In the genomic region with DNA sequence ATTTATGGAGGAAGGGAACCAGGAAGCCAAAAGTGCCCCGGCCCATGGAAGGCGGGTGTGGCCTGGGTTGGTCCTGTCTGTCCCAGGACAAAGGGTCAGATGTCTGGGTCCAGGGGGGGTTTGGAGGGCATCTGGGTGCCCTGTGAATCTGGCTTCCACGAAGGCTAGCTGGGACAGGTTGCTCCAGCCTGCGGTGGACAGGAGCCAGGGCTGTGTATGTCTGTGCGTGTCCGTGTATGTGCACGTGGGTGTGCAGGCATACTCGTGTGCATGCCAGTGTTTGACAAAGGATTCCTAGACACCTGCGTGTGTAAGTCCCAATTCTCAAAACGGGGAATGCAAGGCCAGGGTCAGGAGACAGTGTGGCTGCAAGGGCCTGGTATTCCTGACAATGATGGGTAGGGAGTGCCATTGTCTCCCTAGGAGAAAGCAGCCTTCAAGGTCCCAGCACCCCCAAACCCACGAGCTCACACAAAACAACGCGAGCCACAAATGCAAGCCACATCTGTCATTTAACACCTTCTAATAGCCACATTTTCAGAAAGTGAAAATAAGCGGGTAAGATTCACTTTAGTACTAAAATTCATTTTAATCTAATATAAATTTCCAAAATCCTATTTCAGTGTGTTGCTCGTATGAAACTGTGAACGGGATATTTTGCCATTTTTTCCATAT, we compare ENCODE assay signal across 8 cellular contexts.
DNase-seq lines count a peak whose midpoint lies in the region; ATAC-seq and TF ChIP-seq lines count a peak whose summit lies in the region.

No MANE protein-coding gene starts in this region.

- no peaks in the 10 kb centered on the region for H3K4me1 Mint-ChIP-seq in glutamatergic neuron (ENCODE audit: low read depth, unreplicated experiment)

- TF ChIP-seq EP300 in SK-N-SH (IDR thresholded peaks at IDR 0.05; ENCODE audit: borderline replicate concordance in 1 of 2, low read depth in 1 of 2, low read length in 1 of 2): no peak

- H3K27ac ChIP-seq in SK-N-SH (ENCODE audit: low read depth in 2 of 2, low read length in 1 of 2) (peak overlapping the region; percentile 94 to 100), adrenal gland (peak overlapping the region; percentile 76 to 99 (median 98)), layer of hippocampus (ENCODE audit: low read depth, low read length) (peak overlapping the region; percentile 99), thymus (ENCODE audit: low read depth) (peak overlapping the region; percentile 3)

- H3K36me3 ChIP-seq in SK-N-SH (replicated peaks in 1 of 2; ENCODE audit: control insufficient read depth in 1 of 2, insufficient read depth in 2 of 2, low read length in 1 of 2): peaks cover 0 to 4% of the 10 kb centered on the region in 2 experiments
- H3K36me3 ChIP-seq in adrenal gland (replicated peaks in 1 of 2): no peaks in the 10 kb centered on the region
- H3K36me3 ChIP-seq in thymus (ENCODE audit: control insufficient read depth, insufficient read depth): peaks cover 3% of the 10 kb centered on the region

- intact Hi-C loops in adrenal gland (cut with DNase I): no loop called here

- no peaks in the 10 kb centered on the region for H4K20me1 ChIP-seq in SK-N-SH (ENCODE audit: insufficient read depth)

- H2AFZ ChIP-seq in SK-N-SH (ENCODE audit: low read depth): no peak overlapping the region

- H3K4me3 ChIP-seq in SK-N-SH (ENCODE audit: low read depth in 2 of 2, low read length in 1 of 2) (peak overlapping the region; percentile 67 to 68), adrenal gland (peak overlapping the region in 1 of 4 donors; percentile 78), thymus (ENCODE audit: low read length) (no peak overlapping the region)

- TF ChIP-seq CTCF in SK-N-SH (IDR thresholded peaks at IDR 0.05) (no peak), adrenal gland (IDR thresholded peaks at IDR 0.05) (no peak), glutamatergic neuron (IDR thresholded peaks at IDR 0.05; ENCODE audit: partially characterized antibody, unreplicated experiment) (no peak)

- H3K79me2 ChIP-seq in SK-N-SH (ENCODE audit: insufficient read depth): peaks cover 84% of the 10 kb centered on the region

- peak overlapping the region; percentile 97 for H3K9ac ChIP-seq in SK-N-SH

- H3K27me3 ChIP-seq in SK-N-SH (ENCODE audit: insufficient read depth) (no peaks in the 10 kb centered on the region), adrenal gland (no peaks in the 10 kb centered on the region), layer of hippocampus (ENCODE audit: control insufficient read depth, insufficient read depth, low read length) (no peaks in the 10 kb centered on the region), thymus (ENCODE audit: control insufficient read depth, insufficient read depth) (no peaks in the 10 kb centered on the region)

- 19% methylated on average over 10 of the region's 16 CpGs for WGBS in SK-N-SH (ENCODE audit: low lambda C conversion rate)
- WGBS in adrenal gland, 4 donors: 51 to 58% (median 57%) methylated on average over 16 of the region's 16 CpGs
- WGBS in thymus: 87% methylated on average over 16 of the region's 16 CpGs

- POLR2A ChIA-PET in SK-N-SH (lab: Yijun Ruan, JAX): interaction anchor here (0.6 to 8.1 kb wide), 11 partner anchors 9 to 48 kb away, joined by 3 to 63 read pairs (median 15); no protein-coding TSS in a partner anchor

- H3K9me3 ChIP-seq in SK-N-SH (no peaks in the 10 kb centered on the region), adrenal gland (replicated peaks in 1 of 3) (no peaks in the 10 kb centered on the region), thymus (ENCODE audit: control insufficient read depth) (peaks cover 1% of the 10 kb centered on the region)

- CTCF ChIA-PET in SK-N-SH (lab: Yijun Ruan, JAX): interaction anchor here (0.6 to 10.4 kb wide), 10 partner anchors 10 to 61 kb away, joined by 3 to 76 read pairs (median 6); no protein-coding TSS in a partner anchor

- peaks cover 55% of the 10 kb centered on the region for H3F3A ChIP-seq in SK-N-SH (replicated peaks; ENCODE audit: insufficient read depth)

- TF ChIP-seq POLR2A in adrenal gland (IDR thresholded peaks at IDR 0.05): no peak

- H3K27ac Mint-ChIP-seq in glutamatergic neuron (ENCODE audit: unreplicated experiment): no peak overlapping the region

- TF ChIP-seq RAD21 in SK-N-SH (IDR thresholded peaks at IDR 0.05; ENCODE audit: low read length): no peak

- ATAC-seq in SK-N-SH treated with all-trans-retinoic acid at 6 μM for 48 hours (no peak; the same call in 2 of the 3 replicates), GM21423 (IDR thresholded peaks at IDR 0.05; ENCODE audit: unreplicated experiment) (no peak)

- peak overlapping the region; percentile 98 for H3K4me2 ChIP-seq in SK-N-SH

- H3K27me3 Mint-ChIP-seq in glutamatergic neuron (ENCODE audit: unreplicated experiment): no peaks in the 10 kb centered on the region

- H3K36me3 Mint-ChIP-seq in glutamatergic neuron (ENCODE audit: unreplicated experiment): no peaks in the 10 kb centered on the region

- H3K4me1 ChIP-seq in SK-N-SH (ENCODE audit: control insufficient read depth in 1 of 2, insufficient read depth in 2 of 2, low read depth in 1 of 2, low read length in 1 of 2) (peaks cover 44 to 69% of the 10 kb centered on the region in 2 experiments), adrenal gland (replicated peaks in 1 of 2) (peaks cover 51 to 77% of the 10 kb centered on the region in 2 donors), thymus (ENCODE audit: control insufficient read depth, insufficient read depth, low read length) (peaks cover 7% of the 10 kb centered on the region)

- no peaks in the 10 kb centered on the region for H3K9me3 Mint-ChIP-seq in glutamatergic neuron (ENCODE audit: unreplicated experiment)

- H3K4me3 Mint-ChIP-seq in glutamatergic neuron (ENCODE audit: unreplicated experiment): no peak overlapping the region

- DNase-seq in SK-N-SH (peak; percentile 51), adrenal gland (peak in 4 of 7 donors; percentile 35 to 73 (median 48)), DMS79 (lab: John Stamatoyannopoulos, UW) (no peak), glutamatergic neuron (no peak)

- no peaks in the 10 kb centered on the region for H3K9me2 ChIP-seq in SK-N-SH

TF ChIP-seq in SK-N-SH, 30 proteins besides CTCF, POLR2A, EP300 and RAD21 (continues in another document):
- TF ChIP-seq FOSL2 (IDR thresholded peaks at IDR 0.05; ENCODE audit: borderline replicate concordance, low read depth) (no peak), YY1 (IDR thresholded peaks at IDR 0.05; ENCODE audit: low read depth) (no peak), SMC3 (IDR thresholded peaks at IDR 0.05; ENCODE audit: low read depth, low read length) (no peak), FOXJ3 (CRISPR knock-in tag; IDR thresholded peaks at IDR 0.05) (no peak), GATA2 (CRISPR knock-in tag; IDR thresholded peaks at IDR 0.05) (no peak), TEAD4 (IDR thresholded peaks at IDR 0.05; ENCODE audit: borderline replicate concordance, insufficient read depth) (no peak), MXI1 (IDR thresholded peaks at IDR 0.05; ENCODE audit: low read depth, low read length) (peak; percentile 43; the same call in 1 of the 2 replicates), EZH2phosphoT487 (IDR thresholded peaks at IDR 0.05; ENCODE audit: borderline replicate concordance, low read depth) (no peak)
- TF ChIP-seq, protein P1, sequence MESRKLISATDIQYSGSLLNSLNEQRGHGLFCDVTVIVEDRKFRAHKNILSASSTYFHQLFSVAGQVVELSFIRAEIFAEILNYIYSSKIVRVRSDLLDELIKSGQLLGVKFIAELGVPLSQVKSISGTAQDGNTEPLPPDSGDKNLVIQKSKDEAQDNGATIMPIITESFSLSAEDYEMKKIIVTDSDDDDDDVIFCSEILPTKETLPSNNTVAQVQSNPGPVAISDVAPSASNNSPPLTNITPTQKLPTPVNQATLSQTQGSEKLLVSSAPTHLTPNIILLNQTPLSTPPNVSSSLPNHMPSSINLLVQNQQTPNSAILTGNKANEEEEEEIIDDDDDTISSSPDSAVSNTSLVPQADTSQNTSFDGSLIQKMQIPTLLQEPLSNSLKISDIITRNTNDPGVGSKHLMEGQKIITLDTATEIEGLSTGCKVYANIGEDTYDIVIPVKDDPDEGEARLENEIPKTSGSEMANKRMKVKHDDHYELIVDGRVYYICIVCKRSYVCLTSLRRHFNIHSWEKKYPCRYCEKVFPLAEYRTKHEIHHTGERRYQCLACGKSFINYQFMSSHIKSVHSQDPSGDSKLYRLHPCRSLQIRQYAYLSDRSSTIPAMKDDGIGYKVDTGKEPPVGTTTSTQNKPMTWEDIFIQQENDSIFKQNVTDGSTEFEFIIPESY (IDR thresholded peaks at IDR 0.05; ENCODE audit: borderline replicate concordance, low read depth): no peak

TF ChIP-seq in SK-N-SH treated with all-trans-retinoic acid at 6 μM for 48 hours, 23 proteins besides CTCF, POLR2A, EP300 and RAD21:
- no peak for TF ChIP-seq ZNF70 (CRISPR knock-in tag; IDR thresholded peaks at IDR 0.05)
- no peak for TF ChIP-seq CSDC2 (CRISPR knock-in tag; IDR thresholded peaks at IDR 0.05)
- TF ChIP-seq, protein P2, sequence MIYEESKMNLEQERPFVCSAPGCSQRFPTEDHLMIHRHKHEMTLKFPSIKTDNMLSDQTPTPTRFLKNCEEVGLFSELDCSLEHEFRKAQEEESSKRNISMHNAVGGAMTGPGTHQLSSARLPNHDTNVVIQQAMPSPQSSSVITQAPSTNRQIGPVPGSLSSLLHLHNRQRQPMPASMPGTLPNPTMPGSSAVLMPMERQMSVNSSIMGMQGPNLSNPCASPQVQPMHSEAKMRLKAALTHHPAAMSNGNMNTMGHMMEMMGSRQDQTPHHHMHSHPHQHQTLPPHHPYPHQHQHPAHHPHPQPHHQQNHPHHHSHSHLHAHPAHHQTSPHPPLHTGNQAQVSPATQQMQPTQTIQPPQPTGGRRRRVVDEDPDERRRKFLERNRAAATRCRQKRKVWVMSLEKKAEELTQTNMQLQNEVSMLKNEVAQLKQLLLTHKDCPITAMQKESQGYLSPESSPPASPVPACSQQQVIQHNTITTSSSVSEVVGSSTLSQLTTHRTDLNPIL (CRISPR knock-in tag; IDR thresholded peaks at IDR 0.05; ENCODE audit: low read depth): no peak
- no peak for TF ChIP-seq OSR1 (CRISPR knock-in tag; IDR thresholded peaks at IDR 0.05)

Comparison
In these comparisons a context has a peak if more than half of its experiments do, and no peak if none do; other contexts are left out.
1. DNase-seq: peak in SK-N-SH (single experiment) and adrenal gland (4 of 7); none in DMS79 (single experiment) and glutamatergic neuron (single experiment).
2. H3K27ac ChIP-seq: peak in every context shown above with its lines; median percentile 99 in layer of hippocampus; 98 in adrenal gland; 97 in SK-N-SH; 3 in thymus.